In genomic region chr10:38365917-38366316, GRCh38 we compare ENCODE assay signal across 8 cellular contexts.
A peak's percentile ranks its signal among the peaks of the same experiment; 100 is the strongest.
DNase-seq lines count a peak whose midpoint lies in the region; ATAC-seq, FAIRE-seq and TF ChIP-seq lines count a peak whose summit lies in the region.
"Not testable (repeated sequence)": the region's sequence is repeated elsewhere in the genome, so short reads cannot be mapped to it uniquely, and the experiment has no call there.

No MANE protein-coding gene starts in this region.

- not testable (repeated sequence) for H3K27me3 ChIP-seq in CD8-positive, alpha-beta T cell (ENCODE audit: insufficient read depth, low read length); kidney epithelial cell (ENCODE audit: control insufficient read depth, insufficient read depth, low read length); small intestine (ENCODE audit: control insufficient read depth in 2 of 2, insufficient read depth in 2 of 2, low read length in 2 of 2)

- ATAC-seq in CD8-positive, alpha-beta T cell: peak; percentile 34
- ATAC-seq in GM18858 (IDR thresholded peaks at IDR 0.05; ENCODE audit: unreplicated experiment): peak; percentile 70
- ATAC-seq in HG03159 (IDR thresholded peaks at IDR 0.05; ENCODE audit: unreplicated experiment): peak; percentile 66
- ATAC-seq in effector memory CD8-positive, alpha-beta T cell (replicated peaks): peak; percentile 59

- intact Hi-C loops in CD8-positive, alpha-beta T cell (cut with DNase I, micrococcal nuclease): loop anchor here in 1 of 2 experiments (5.0 kb wide), 1 partner anchor 389 kb away; the partner anchor contains the start of gene ZNF25

- TF ChIP-seq CTCF in CD8-positive, alpha-beta T cell (IDR thresholded peaks at IDR 0.05): peak; percentile 29
- peak; percentile 74 for TF ChIP-seq CTCF in VCaP (conservative IDR thresholded peaks at IDR 0.05)
- TF ChIP-seq CTCF in kidney epithelial cell (IDR thresholded peaks at IDR 0.05; ENCODE audit: insufficient read depth, low read length, poor library complexity, severe bottlenecking): peak; percentile 31

- H3K4me1 ChIP-seq in CD8-positive, alpha-beta T cell (ENCODE audit: insufficient read depth, low read length); small intestine (ENCODE audit: control insufficient read depth in 2 of 2, insufficient read depth in 1 of 2, low read depth in 1 of 2, low read length in 1 of 2): not testable (repeated sequence)

- DNase-seq in CD8-positive, alpha-beta T cell: peak in 3 of 7 experiments; percentile 10 to 22 (median 12)
- peak; percentile 19 for DNase-seq in NCI-H2227 (lab: John Stamatoyannopoulos, UW; ENCODE audit: unreplicated experiment)
- peak; percentile 6 to 9 (median 9) for DNase-seq in effector memory CD8-positive, alpha-beta T cell
- peak; percentile 1 for DNase-seq in kidney epithelial cell (ENCODE audit: low read depth)
- peak; percentile 52 for DNase-seq in small intestine

- H3K9me3 ChIP-seq in CD8-positive, alpha-beta T cell (ENCODE audit: low read length); small intestine (ENCODE audit: control insufficient read depth, low read depth): not testable (repeated sequence)

- not testable (repeated sequence) for H3K27ac Mint-ChIP-seq in CD8-positive, alpha-beta T cell; effector memory CD8-positive, alpha-beta T cell

- H3K4me3 Mint-ChIP-seq in CD8-positive, alpha-beta T cell; effector memory CD8-positive, alpha-beta T cell: not testable (repeated sequence)

- not testable (repeated sequence) for H3K9me3 Mint-ChIP-seq in CD8-positive, alpha-beta T cell; effector memory CD8-positive, alpha-beta T cell

- H3K27me3 Mint-ChIP-seq in CD8-positive, alpha-beta T cell (ENCODE audit: low read depth); effector memory CD8-positive, alpha-beta T cell: not testable (repeated sequence)

- POLR2A ChIA-PET in CD8-positive, alpha-beta T cell (lab: Charles Lee): not testable (repeated sequence)

- H3K36me3 Mint-ChIP-seq in CD8-positive, alpha-beta T cell: peaks cover 68% of the 10 kb centered on the region
- peaks cover 54% of the 10 kb centered on the region for H3K36me3 Mint-ChIP-seq in effector memory CD8-positive, alpha-beta T cell (ENCODE audit: insufficient read depth)

- H3K27ac ChIP-seq in CD8-positive, alpha-beta T cell (ENCODE audit: low read depth, low read length); VCaP; small intestine (ENCODE audit: low read depth in 1 of 2, low read length in 1 of 2): not testable (repeated sequence)

- not testable (repeated sequence) for FAIRE-seq in small intestine (lab: Jason Lieb, UNC)

- CTCF ChIA-PET in CD8-positive, alpha-beta T cell (lab: Charles Lee): not testable (repeated sequence)

- H3K36me3 ChIP-seq in CD8-positive, alpha-beta T cell (ENCODE audit: insufficient read depth, low read length); kidney epithelial cell (ENCODE audit: control insufficient read depth, insufficient read depth, low read length); small intestine (ENCODE audit: control insufficient read depth in 2 of 2, insufficient read depth in 2 of 2, low read length in 2 of 2): not testable (repeated sequence)

- H3K4me1 Mint-ChIP-seq in CD8-positive, alpha-beta T cell (ENCODE audit: low read depth); effector memory CD8-positive, alpha-beta T cell (ENCODE audit: low read depth in 2 of 2): not testable (repeated sequence)

- 42 to 55% (median 49%) methylated on average over 4 to 5 of the region's 5 CpGs for WGBS in small intestine, 3 donors

- H3K4me3 ChIP-seq in CD8-positive, alpha-beta T cell (ENCODE audit: low read depth, low read length); kidney epithelial cell (ENCODE audit: low read depth, low read length); small intestine (ENCODE audit: low read depth in 1 of 2, low read length in 2 of 2): not testable (repeated sequence)
